Comparison of ENCODE assay signal across 1 cellular context in the genomic region with DNA sequence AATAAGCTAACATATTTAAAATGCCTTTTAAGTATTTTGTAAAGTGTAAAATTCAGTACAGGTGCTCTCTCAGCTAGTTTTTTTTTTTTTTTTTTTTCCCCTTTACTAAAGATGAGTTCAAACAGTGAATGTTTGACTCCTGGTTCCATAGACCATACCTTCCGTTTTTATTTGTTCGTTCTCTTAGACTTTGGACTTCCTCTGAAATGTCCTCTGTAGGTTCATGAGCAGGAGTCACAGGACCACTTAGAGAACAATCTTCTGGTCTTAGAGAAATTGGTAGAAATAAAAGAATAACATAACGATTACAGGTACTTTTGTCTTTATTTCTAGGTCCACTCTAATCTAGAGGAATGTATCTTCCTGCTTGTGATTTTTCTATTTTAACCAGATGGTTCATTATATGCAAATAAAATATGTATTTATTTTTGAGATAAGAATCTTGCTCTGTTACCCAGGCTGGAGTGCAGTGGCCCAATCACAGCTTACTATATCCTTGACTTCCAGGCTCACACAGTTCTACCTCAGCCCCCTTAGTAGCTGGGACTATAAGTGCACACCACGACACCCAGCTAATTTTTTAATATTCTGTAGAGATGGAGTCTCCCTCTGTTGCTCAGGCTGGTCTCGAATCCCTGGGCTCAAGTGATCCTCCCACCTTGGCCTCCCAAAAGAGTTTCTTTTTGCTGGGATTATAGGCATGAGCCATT.
TF ChIP-seq lines count a peak whose summit lies in the region.

No MANE protein-coding gene starts in this region.

TF ChIP-seq in HepG2, 621 proteins besides CTCF, POLR2A, EP300 and RAD21 (continued from another document and continues in another):
- TF ChIP-seq, protein P1, sequence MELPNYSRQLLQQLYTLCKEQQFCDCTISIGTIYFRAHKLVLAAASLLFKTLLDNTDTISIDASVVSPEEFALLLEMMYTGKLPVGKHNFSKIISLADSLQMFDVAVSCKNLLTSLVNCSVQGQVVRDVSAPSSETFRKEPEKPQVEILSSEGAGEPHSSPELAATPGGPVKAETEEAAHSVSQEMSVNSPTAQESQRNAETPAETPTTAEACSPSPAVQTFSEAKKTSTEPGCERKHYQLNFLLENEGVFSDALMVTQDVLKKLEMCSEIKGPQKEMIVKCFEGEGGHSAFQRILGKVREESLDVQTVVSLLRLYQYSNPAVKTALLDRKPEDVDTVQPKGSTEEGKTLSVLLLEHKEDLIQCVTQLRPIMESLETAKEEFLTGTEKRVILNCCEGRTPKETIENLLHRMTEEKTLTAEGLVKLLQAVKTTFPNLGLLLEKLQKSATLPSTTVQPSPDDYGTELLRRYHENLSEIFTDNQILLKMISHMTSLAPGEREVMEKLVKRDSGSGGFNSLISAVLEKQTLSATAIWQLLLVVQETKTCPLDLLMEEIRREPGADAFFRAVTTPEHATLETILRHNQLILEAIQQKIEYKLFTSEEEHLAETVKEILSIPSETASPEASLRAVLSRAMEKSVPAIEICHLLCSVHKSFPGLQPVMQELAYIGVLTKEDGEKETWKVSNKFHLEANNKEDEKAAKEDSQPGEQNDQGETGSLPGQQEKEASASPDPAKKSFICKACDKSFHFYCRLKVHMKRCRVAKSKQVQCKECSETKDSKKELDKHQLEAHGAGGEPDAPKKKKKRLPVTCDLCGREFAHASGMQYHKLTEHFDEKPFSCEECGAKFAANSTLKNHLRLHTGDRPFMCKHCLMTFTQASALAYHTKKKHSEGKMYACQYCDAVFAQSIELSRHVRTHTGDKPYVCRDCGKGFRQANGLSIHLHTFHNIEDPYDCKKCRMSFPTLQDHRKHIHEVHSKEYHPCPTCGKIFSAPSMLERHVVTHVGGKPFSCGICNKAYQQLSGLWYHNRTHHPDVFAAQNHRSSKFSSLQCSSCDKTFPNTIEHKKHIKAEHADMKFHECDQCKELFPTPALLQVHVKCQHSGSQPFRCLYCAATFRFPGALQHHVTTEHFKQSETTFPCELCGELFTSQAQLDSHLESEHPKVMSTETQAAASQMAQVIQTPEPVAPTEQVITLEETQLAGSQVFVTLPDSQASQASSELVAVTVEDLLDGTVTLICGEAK (IDR thresholded peaks at IDR 0.05) = peak; percentile 36; the same call in 1 of the 2 replicates
- TF ChIP-seq, protein P1 (CRISPR knock-in tag; IDR thresholded peaks at IDR 0.05) = no peak
- TF ChIP-seq ZNF24 (IDR thresholded peaks at IDR 0.05) (no peak), NCOA2 (CRISPR knock-in tag; IDR thresholded peaks at IDR 0.05) (peak; percentile 68), EEA1 (CRISPR knock-in tag; IDR thresholded peaks at IDR 0.05; ENCODE audit: borderline replicate concordance) (no peak), NFYB (CRISPR knock-in tag; IDR thresholded peaks at IDR 0.05) (no peak), MAZ (IDR thresholded peaks at IDR 0.05; ENCODE audit: borderline replicate concordance, low read depth, low read length) (no peak), MAZ (CRISPR knock-in tag; IDR thresholded peaks at IDR 0.05; ENCODE audit: low read depth) (no peak), HNF4G (IDR thresholded peaks at IDR 0.05; ENCODE audit: borderline replicate concordance, low read depth, low read length) (peak; percentile 78), HNF4G (CRISPR knock-in tag; IDR thresholded peaks at IDR 0.05; ENCODE audit: borderline replicate concordance, low read depth) (no peak), ZNF883 (CRISPR knock-in tag; IDR thresholded peaks at IDR 0.05; ENCODE audit: not compliant biosample characterization) (no peak), POGZ (CRISPR knock-in tag; IDR thresholded peaks at IDR 0.05) (peak; percentile 28; the same call in 1 of the 2 replicates), SMYD3 (CRISPR knock-in tag; IDR thresholded peaks at IDR 0.05) (no peak), ZNF652 (CRISPR knock-in tag; IDR thresholded peaks at IDR 0.05; ENCODE audit: borderline replicate concordance, low read depth) (no peak; the same call in 1 of the 2 replicates), XBP1 (CRISPR knock-in tag; IDR thresholded peaks at IDR 0.05) (no peak), ZC3H13 (CRISPR knock-in tag; IDR thresholded peaks at IDR 0.05) (no peak), RCOR2 (CRISPR knock-in tag; IDR thresholded peaks at IDR 0.05) (0 out of 2 replicates have a peak, but pooled peaks have one; percentile 11), ZMYM2 (CRISPR knock-in tag; IDR thresholded peaks at IDR 0.05) (no peak), DNMT3B (CRISPR knock-in tag; conservative IDR thresholded peaks at IDR 0.05) (no peak), ZNF383 (CRISPR knock-in tag; IDR thresholded peaks at IDR 0.05; ENCODE audit: borderline replicate concordance) (no peak), ISL2 (CRISPR knock-in tag; IDR thresholded peaks at IDR 0.05) (0 out of 2 replicates have a peak, but pooled peaks have one; percentile 25), ATAD3A (CRISPR knock-in tag; IDR thresholded peaks at IDR 0.05) (no peak), ZNF777 (CRISPR knock-in tag; IDR thresholded peaks at IDR 0.05) (no peak), STAT5B (CRISPR knock-in tag; IDR thresholded peaks at IDR 0.05) (no peak), CHCHD3 (CRISPR knock-in tag; IDR thresholded peaks at IDR 0.05) (no peak), ZNF510 (CRISPR knock-in tag; IDR thresholded peaks at IDR 0.05; ENCODE audit: low read depth) (no peak), KDM6A (CRISPR knock-in tag; IDR thresholded peaks at IDR 0.05; ENCODE audit: low read depth) (peak; percentile 91), GABPA (IDR thresholded peaks at IDR 0.05; ENCODE audit: low read depth, low read length) (no peak), GABPA (CRISPR knock-in tag; IDR thresholded peaks at IDR 0.05; ENCODE audit: low read depth) (0 out of 2 replicates have a peak, but pooled peaks have one; percentile 31), HDAC6 (IDR thresholded peaks at IDR 0.05; ENCODE audit: low read depth, low read length) (no peak), NFRKB (IDR thresholded peaks at IDR 0.05) (no peak), TSC22D2 (CRISPR knock-in tag; IDR thresholded peaks at IDR 0.05; ENCODE audit: borderline replicate concordance) (no peak), ZSCAN31 (CRISPR knock-in tag; IDR thresholded peaks at IDR 0.05; ENCODE audit: low read depth) (no peak)
- TF ChIP-seq, protein P2, sequence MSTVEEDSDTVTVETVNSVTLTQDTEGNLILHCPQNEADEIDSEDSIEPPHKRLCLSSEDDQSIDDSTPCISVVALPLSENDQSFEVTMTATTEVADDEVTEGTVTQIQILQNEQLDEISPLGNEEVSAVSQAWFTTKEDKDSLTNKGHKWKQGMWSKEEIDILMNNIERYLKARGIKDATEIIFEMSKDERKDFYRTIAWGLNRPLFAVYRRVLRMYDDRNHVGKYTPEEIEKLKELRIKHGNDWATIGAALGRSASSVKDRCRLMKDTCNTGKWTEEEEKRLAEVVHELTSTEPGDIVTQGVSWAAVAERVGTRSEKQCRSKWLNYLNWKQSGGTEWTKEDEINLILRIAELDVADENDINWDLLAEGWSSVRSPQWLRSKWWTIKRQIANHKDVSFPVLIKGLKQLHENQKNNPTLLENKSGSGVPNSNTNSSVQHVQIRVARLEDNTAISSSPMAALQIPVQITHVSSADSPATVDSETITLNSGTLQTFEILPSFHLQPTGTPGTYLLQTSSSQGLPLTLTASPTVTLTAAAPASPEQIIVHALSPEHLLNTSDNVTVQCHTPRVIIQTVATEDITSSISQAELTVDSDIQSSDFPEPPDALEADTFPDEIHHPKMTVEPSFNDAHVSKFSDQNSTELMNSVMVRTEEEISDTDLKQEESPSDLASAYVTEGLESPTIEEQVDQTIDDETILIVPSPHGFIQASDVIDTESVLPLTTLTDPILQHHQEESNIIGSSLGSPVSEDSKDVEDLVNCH (CRISPR knock-in tag; IDR thresholded peaks at IDR 0.05) = no peak
- TF ChIP-seq, protein P3, sequence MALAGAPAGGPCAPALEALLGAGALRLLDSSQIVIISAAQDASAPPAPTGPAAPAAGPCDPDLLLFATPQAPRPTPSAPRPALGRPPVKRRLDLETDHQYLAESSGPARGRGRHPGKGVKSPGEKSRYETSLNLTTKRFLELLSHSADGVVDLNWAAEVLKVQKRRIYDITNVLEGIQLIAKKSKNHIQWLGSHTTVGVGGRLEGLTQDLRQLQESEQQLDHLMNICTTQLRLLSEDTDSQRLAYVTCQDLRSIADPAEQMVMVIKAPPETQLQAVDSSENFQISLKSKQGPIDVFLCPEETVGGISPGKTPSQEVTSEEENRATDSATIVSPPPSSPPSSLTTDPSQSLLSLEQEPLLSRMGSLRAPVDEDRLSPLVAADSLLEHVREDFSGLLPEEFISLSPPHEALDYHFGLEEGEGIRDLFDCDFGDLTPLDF (CRISPR knock-in tag; IDR thresholded peaks at IDR 0.05) = no peak
- TF ChIP-seq, protein P4, sequence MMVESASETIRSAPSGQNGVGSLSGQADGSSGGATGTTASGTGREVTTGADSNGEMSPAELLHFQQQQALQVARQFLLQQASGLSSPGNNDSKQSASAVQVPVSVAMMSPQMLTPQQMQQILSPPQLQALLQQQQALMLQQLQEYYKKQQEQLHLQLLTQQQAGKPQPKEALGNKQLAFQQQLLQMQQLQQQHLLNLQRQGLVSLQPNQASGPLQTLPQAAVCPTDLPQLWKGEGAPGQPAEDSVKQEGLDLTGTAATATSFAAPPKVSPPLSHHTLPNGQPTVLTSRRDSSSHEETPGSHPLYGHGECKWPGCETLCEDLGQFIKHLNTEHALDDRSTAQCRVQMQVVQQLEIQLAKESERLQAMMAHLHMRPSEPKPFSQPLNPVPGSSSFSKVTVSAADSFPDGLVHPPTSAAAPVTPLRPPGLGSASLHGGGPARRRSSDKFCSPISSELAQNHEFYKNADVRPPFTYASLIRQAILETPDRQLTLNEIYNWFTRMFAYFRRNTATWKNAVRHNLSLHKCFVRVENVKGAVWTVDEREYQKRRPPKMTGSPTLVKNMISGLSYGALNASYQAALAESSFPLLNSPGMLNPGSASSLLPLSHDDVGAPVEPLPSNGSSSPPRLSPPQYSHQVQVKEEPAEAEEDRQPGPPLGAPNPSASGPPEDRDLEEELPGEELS (CRISPR knock-in tag; IDR thresholded peaks at IDR 0.05) = no peak; the same call in 1 of the 2 replicates
- TF ChIP-seq, protein P5, sequence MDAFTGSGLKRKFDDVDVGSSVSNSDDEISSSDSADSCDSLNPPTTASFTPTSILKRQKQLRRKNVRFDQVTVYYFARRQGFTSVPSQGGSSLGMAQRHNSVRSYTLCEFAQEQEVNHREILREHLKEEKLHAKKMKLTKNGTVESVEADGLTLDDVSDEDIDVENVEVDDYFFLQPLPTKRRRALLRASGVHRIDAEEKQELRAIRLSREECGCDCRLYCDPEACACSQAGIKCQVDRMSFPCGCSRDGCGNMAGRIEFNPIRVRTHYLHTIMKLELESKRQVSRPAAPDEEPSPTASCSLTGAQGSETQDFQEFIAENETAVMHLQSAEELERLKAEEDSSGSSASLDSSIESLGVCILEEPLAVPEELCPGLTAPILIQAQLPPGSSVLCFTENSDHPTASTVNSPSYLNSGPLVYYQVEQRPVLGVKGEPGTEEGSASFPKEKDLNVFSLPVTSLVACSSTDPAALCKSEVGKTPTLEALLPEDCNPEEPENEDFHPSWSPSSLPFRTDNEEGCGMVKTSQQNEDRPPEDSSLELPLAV (CRISPR knock-in tag; conservative IDR thresholded peaks at IDR 0.05; ENCODE audit: low read depth) = no peak
- TF ChIP-seq, protein P6, sequence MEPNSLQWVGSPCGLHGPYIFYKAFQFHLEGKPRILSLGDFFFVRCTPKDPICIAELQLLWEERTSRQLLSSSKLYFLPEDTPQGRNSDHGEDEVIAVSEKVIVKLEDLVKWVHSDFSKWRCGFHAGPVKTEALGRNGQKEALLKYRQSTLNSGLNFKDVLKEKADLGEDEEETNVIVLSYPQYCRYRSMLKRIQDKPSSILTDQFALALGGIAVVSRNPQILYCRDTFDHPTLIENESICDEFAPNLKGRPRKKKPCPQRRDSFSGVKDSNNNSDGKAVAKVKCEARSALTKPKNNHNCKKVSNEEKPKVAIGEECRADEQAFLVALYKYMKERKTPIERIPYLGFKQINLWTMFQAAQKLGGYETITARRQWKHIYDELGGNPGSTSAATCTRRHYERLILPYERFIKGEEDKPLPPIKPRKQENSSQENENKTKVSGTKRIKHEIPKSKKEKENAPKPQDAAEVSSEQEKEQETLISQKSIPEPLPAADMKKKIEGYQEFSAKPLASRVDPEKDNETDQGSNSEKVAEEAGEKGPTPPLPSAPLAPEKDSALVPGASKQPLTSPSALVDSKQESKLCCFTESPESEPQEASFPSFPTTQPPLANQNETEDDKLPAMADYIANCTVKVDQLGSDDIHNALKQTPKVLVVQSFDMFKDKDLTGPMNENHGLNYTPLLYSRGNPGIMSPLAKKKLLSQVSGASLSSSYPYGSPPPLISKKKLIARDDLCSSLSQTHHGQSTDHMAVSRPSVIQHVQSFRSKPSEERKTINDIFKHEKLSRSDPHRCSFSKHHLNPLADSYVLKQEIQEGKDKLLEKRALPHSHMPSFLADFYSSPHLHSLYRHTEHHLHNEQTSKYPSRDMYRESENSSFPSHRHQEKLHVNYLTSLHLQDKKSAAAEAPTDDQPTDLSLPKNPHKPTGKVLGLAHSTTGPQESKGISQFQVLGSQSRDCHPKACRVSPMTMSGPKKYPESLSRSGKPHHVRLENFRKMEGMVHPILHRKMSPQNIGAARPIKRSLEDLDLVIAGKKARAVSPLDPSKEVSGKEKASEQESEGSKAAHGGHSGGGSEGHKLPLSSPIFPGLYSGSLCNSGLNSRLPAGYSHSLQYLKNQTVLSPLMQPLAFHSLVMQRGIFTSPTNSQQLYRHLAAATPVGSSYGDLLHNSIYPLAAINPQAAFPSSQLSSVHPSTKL (CRISPR knock-in tag; IDR thresholded peaks at IDR 0.05) = peak; percentile 66
- TF ChIP-seq, protein P7, sequence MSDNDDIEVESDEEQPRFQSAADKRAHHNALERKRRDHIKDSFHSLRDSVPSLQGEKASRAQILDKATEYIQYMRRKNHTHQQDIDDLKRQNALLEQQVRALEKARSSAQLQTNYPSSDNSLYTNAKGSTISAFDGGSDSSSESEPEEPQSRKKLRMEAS (IDR thresholded peaks at IDR 0.05) = no peak
